23 cellular contexts compared by ENCODE assay signal in the genomic region with DNA sequence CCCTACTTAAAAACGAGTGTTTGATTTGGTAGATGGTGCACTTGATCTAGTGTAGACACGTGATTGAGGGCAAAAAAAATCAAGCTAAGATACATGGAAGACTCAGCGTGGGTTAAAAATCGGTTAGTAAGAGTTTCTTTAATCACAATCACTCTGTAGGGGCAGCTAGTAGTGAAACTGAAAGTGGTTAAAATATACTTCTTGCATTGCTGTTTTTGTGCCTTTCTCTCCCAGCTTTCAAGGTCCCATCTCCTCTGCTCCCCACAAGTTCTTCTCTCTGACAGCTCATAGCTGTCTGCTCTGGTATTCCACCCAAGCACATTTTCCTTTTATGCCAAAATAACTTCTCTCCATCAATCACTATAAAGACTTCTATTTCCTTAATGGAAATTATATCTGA. TPM values are rescaled to one million over a fixed set of nuclear protein-coding genes. Genes with fewer than 3 reads are reported as not detected.
DNase-seq lines count a peak whose midpoint lies in the region; ATAC-seq and TF ChIP-seq lines count a peak whose summit lies in the region.
"Had no signal": no experiment of that assay in that cellular context is flagged by ENCODE, and none has a peak within 500 bp of the region (broad histone marks: within the 10 kb centered on the region; RNA-seq: fewer than 3 reads in every experiment).

No MANE protein-coding gene starts in this region.

- no peak overlapping the region for H3K27ac Mint-ChIP-seq in GM23338
- H3K27ac Mint-ChIP-seq in activated CD4-positive, alpha-beta T cell treated with anti-CD3 and anti-CD28 coated beads for 36 hours, result no peak overlapping the region
- H3K27ac Mint-ChIP-seq: IgD-negative memory B cell, WTC11 had no signal

- no peak overlapping the region for H2BK12ac ChIP-seq in neuronal stem cell (ENCODE audit: low read length)

- H3K4me3 Mint-ChIP-seq in GM23338, result no peak overlapping the region
- no peak overlapping the region for H3K4me3 Mint-ChIP-seq in activated CD4-positive, alpha-beta T cell treated with anti-CD3 and anti-CD28 coated beads for 36 hours
- H3K4me3 Mint-ChIP-seq: IgD-negative memory B cell, WTC11 had no signal

- H2BK15ac ChIP-seq in neuronal stem cell (ENCODE audit: low read length), result no peak overlapping the region

- H3K4me3 ChIP-seq in GM23338 (no peak overlapping the region), duodenal mucosa (ENCODE audit: low read depth in 1 of 2, low read length in 2 of 2) (peak overlapping the region; percentile 2 to 29), neuronal stem cell (ENCODE audit: low read length in 2 of 2) (no peak overlapping the region)
- H3K4me3 ChIP-seq: GM12878 had no signal

- no peak overlapping the region for H3K23ac ChIP-seq in neuronal stem cell (ENCODE audit: low read depth, low read length, poor library complexity)

- ATAC-seq in GM23338, result no peak
- no peak for ATAC-seq in activated CD4-positive, alpha-beta T cell treated with anti-CD3 and anti-CD28 coated beads for 36 hours
- ATAC-seq: GM12878, left cardiac atrium, WTC11 had no signal

- H3K9me3 ChIP-seq in duodenal mucosa (ENCODE audit: control insufficient read depth in 1 of 2, low read length in 2 of 2), result no peaks in the 10 kb centered on the region
- H3K9me3 ChIP-seq in neuronal stem cell (replicated peaks in 1 of 2; ENCODE audit: control insufficient read depth in 2 of 2, insufficient read depth in 1 of 2, low read depth in 1 of 2, low read length in 2 of 2), result no peaks in the 10 kb centered on the region

- no peaks in the 10 kb centered on the region for H3K9me3 Mint-ChIP-seq in GM23338
- no peaks in the 10 kb centered on the region for H3K9me3 Mint-ChIP-seq in activated CD4-positive, alpha-beta T cell treated with anti-CD3 and anti-CD28 coated beads for 36 hours (ENCODE audit: low read depth)
- H3K9me3 Mint-ChIP-seq: IgD-negative memory B cell, WTC11 had no signal

- no peak overlapping the region for H3K4ac ChIP-seq in neuronal stem cell (ENCODE audit: low read length)

- H3K14ac ChIP-seq in neuronal stem cell (ENCODE audit: low read length), result no peak overlapping the region

- no peaks in the 10 kb centered on the region for H3K36me3 Mint-ChIP-seq in GM23338 (ENCODE audit: low read depth)
- H3K36me3 Mint-ChIP-seq in activated CD4-positive, alpha-beta T cell treated with anti-CD3 and anti-CD28 coated beads for 36 hours (ENCODE audit: low read depth), result no peaks in the 10 kb centered on the region
- H3K36me3 Mint-ChIP-seq: IgD-negative memory B cell, WTC11 had no signal

- H3K4me1 Mint-ChIP-seq in GM23338, result no peaks in the 10 kb centered on the region
- peaks cover 5% of the 10 kb centered on the region for H3K4me1 Mint-ChIP-seq in activated CD4-positive, alpha-beta T cell treated with anti-CD3 and anti-CD28 coated beads for 36 hours
- H3K4me1 Mint-ChIP-seq: WTC11 had no signal

- H3K4me2 ChIP-seq in GM23338 (no peak overlapping the region), neuronal stem cell (ENCODE audit: insufficient read depth, low read length, poor library complexity, severe bottlenecking) (no peak overlapping the region)

- CTCF ChIA-PET in activated CD4-positive, alpha-beta T cell treated with anti-CD3 and anti-CD28 coated beads for 36 hours (lab: Charles Lee), result no interaction called here

- no peaks in the 10 kb centered on the region for H4K20me1 ChIP-seq in GM23338 (replicated peaks; ENCODE audit: insufficient read depth)

- no peak overlapping the region for H2BK120ac ChIP-seq in neuronal stem cell (ENCODE audit: low read depth, low read length)

- no peaks in the 10 kb centered on the region for H3K79me2 ChIP-seq in GM23338 (replicated peaks; ENCODE audit: insufficient read depth)

- H3K27ac ChIP-seq in GM23338 (ENCODE audit: low read depth), result no peak overlapping the region
- H3K27ac ChIP-seq in duodenal mucosa (ENCODE audit: low read depth, low read length), result no peak overlapping the region
- H3K27ac ChIP-seq in neuronal stem cell (replicated peaks; ENCODE audit: low read length), result no peak overlapping the region

- H2AK5ac ChIP-seq in neuronal stem cell (ENCODE audit: low read depth, low read length), result no peak overlapping the region

- TF ChIP-seq CTCF in GM23338 (conservative IDR thresholded peaks at IDR 0.05; ENCODE audit: low read depth in 2 of 2) (no peak), GM20000 (IDR thresholded peaks at IDR 0.05; ENCODE audit: extremely low read depth, missing control alignments) (no peak)

- H3K27me3 ChIP-seq in GM23338 (ENCODE audit: insufficient read depth) (no peaks in the 10 kb centered on the region), duodenal mucosa (ENCODE audit: control insufficient read depth in 1 of 2, insufficient read depth in 2 of 2, low read length in 2 of 2) (no peaks in the 10 kb centered on the region), neuronal stem cell (ENCODE audit: control insufficient read depth in 3 of 3, insufficient read depth in 3 of 3, low read depth in 1 of 3, low read length in 3 of 3) (no peaks in the 10 kb centered on the region)

- DNase-seq in GM23338 (ENCODE audit: low spot score) (no peak), NOMO-1 treated with DMSO at 0.1 percent for 48 hours (lab: John Stamatoyannopoulos, UW; ENCODE audit: unreplicated experiment) (peak; percentile 19), neuronal stem cell (ENCODE audit: low spot score) (no peak), dermis blood vessel endothelial cell (no peak), NCI-H146 (lab: John Stamatoyannopoulos, UW) (no peak), GM20000 (ENCODE audit: low spot score) (no peak)
- DNase-seq in activated CD4-positive, alpha-beta T cell treated with anti-CD3 and anti-CD28 coated beads for 36 hours, result no peak
- DNase-seq: amniotic stem cell; left cardiac atrium; NCI-H1105; NCI-H2171 treated with DMSO at 0.1 percent for 48 hours; NCI-H82; posterior cingulate gyrus; stimulated activated CD4-positive, alpha-beta T cell treated with anti-CD3 and anti-CD28 coated beads, Interleukin-4, amount 100 ng/mL, for 24 hours; stimulated activated CD8-positive, alpha-beta memory T cell treated with anti-CD3 and anti-CD28 coated beads, Interleukin-4, amount 100 ng/mL, for 48 hours had no signal

- H3K18ac ChIP-seq in neuronal stem cell (ENCODE audit: low read length), result no peak overlapping the region

- H3K4me1 ChIP-seq in GM23338 (ENCODE audit: insufficient read depth) (no peaks in the 10 kb centered on the region), duodenal mucosa (ENCODE audit: control insufficient read depth in 1 of 2, insufficient read depth in 2 of 2, low read length in 2 of 2) (no peaks in the 10 kb centered on the region), neuronal stem cell (ENCODE audit: control insufficient read depth in 2 of 2, insufficient read depth in 1 of 2, low read depth in 1 of 2, low read length in 2 of 2) (no peaks in the 10 kb centered on the region)

- POLR2A ChIA-PET in activated CD4-positive, alpha-beta T cell treated with anti-CD3 and anti-CD28 coated beads for 36 hours (lab: Charles Lee), result no interaction called here

- H3K9me2 ChIP-seq in GM23338 (ENCODE audit: insufficient read depth), result no peaks in the 10 kb centered on the region

- no peak overlapping the region for H4K91ac ChIP-seq in neuronal stem cell (ENCODE audit: low read depth, low read length, poor library complexity)

- H3K36me3 ChIP-seq in GM23338 (ENCODE audit: insufficient read depth) (no peaks in the 10 kb centered on the region), duodenal mucosa (ENCODE audit: control insufficient read depth in 1 of 2, insufficient read depth in 2 of 2, low read length in 2 of 2) (no peaks in the 10 kb centered on the region), neuronal stem cell (replicated peaks in 1 of 2; ENCODE audit: control insufficient read depth in 2 of 2, insufficient read depth in 2 of 2, low read length in 2 of 2) (no peaks in the 10 kb centered on the region)

- no peak overlapping the region for H2BK5ac ChIP-seq in neuronal stem cell (ENCODE audit: low read length)

- WGBS in neuronal stem cell (ENCODE audit: extremely low coverage in 2 of 2, insufficient read length in 2 of 2, insufficient replicate concordance in 1 of 2), 2 donors, result no CpG with 5 or more reads among the region's 4 CpGs

- H4K8ac ChIP-seq in neuronal stem cell (ENCODE audit: low read depth, low read length), result no peak overlapping the region

- H2AFZ ChIP-seq in GM23338 (peak overlapping the region; percentile 23; the same call in 1 of the 2 replicates), neuronal stem cell (ENCODE audit: low read length) (peak overlapping the region; percentile 17)

- intact Hi-C loops in activated CD4-positive, alpha-beta T cell treated with anti-CD3 and anti-CD28 coated beads for 36 hours (cut with DNase I, micrococcal nuclease), result no loop called here

- no peaks in the 10 kb centered on the region for H3F3A ChIP-seq in GM23338 (replicated peaks; ENCODE audit: low read depth)

- H3K9ac ChIP-seq in duodenal mucosa (ENCODE audit: low read depth in 1 of 2, low read length in 2 of 2) (no peak overlapping the region), neuronal stem cell (ENCODE audit: low read depth, low read length, poor library complexity) (no peak overlapping the region)

- no peaks in the 10 kb centered on the region for H3K27me3 Mint-ChIP-seq in GM23338 (ENCODE audit: insufficient read depth, low read depth, poor library complexity)
- H3K27me3 Mint-ChIP-seq in activated CD4-positive, alpha-beta T cell treated with anti-CD3 and anti-CD28 coated beads for 36 hours, result no peaks in the 10 kb centered on the region
- H3K27me3 Mint-ChIP-seq: IgD-negative memory B cell had no signal

- no peaks in the 10 kb centered on the region for H3K79me1 ChIP-seq in neuronal stem cell (ENCODE audit: low read depth, low read length)

TF ChIP-seq in GM23338, 12 proteins besides CTCF, POLR2A, EP300 and RAD21 (continues in another document):
- TF ChIP-seq STAT1 (IDR thresholded peaks at IDR 0.05; ENCODE audit: unreplicated experiment) (no peak), POLR2AphosphoS5 (IDR thresholded peaks at IDR 0.05; ENCODE audit: low read depth) (no peak), ETS1 (IDR thresholded peaks at IDR 0.05) (no peak), ZNF331 (CRISPR knock-in tag; IDR thresholded peaks at IDR 0.05; ENCODE audit: low read depth) (no peak), ZNF114 (CRISPR knock-in tag; IDR thresholded peaks at IDR 0.05) (no peak)

RNA-seq across cellular contexts. Expression of gene DAOA, which starts 20.1 kb away (rescaled TPM):
- not detected in 2 replicates for total RNA-seq in GM23338 (2014; rRNA removed; shearing (Covaris generic))
- not detected in 2 replicates for polyA plus RNA-seq in GM23338 (2016; fragmentation: Nextera tagmentation; extraction: Ambion mirVana)
- not detected for polyA plus RNA-seq in neuronal stem cell (2013, experiment 1 of 2)
- not detected for polyA plus RNA-seq in neuronal stem cell (2013, experiment 2 of 2)
- not detected in 2 replicates for total RNA-seq in dermis blood vessel endothelial cell
- total RNA-seq in activated CD4-positive, alpha-beta T cell treated with anti-CD3 and anti-CD28 coated beads for 36 hours, result not detected
- total RNA-seq: G401; GM12878; left cardiac atrium; T-helper 1 cell treated with Interleukin-12 subunit alpha and Interleukin-12 subunit beta and Interleukin-4 antibody, amounts not matched to agents 30 ng/mL and 1 ng/mL, for 36 hours; WTC11 had no signal
- polyA plus RNA-seq: GM12878, IgD-negative memory B cell, small intestine, thymus had no signal

Comparison
In these comparisons a context has a peak if more than half of its experiments do, and no peak if none do; other contexts are left out.
1. H3K4me3 ChIP-seq: peak in duodenal mucosa (2 of 2); none in GM23338 (single experiment) and neuronal stem cell (0 of 2).